ENCODE assay signal across 8 cellular contexts in the genomic region with DNA sequence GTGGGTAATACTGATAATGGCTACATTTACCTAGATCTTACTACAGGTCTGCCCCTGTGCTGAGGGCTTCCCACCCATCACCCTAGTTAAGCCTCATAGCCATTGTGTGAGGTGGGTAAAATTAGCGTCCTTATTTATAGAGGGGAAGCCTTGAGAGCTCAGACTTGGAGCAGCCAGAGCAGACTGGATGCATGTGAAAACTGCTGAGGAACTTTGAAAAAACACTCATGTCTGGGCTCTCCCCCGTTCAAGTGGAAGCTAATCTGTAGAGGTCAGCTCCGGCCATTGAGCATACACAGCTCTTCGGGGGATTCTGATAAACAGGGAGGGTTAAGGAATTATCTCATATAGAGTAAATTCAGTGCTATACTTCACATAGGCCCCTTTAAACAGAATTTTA.
"Had no signal": no experiment of that assay in that cellular context is flagged by ENCODE, and none has a peak within 500 bp of the region (broad histone marks: within the 10 kb centered on the region; RNA-seq: fewer than 3 reads in every experiment).

No MANE protein-coding gene starts in this region.

- H2AFZ ChIP-seq: GM23248 had no signal

- H3K36me3 ChIP-seq: HAP-1 had no signal

- H3K9me3 ChIP-seq: HAP-1 had no signal

- H3K9ac ChIP-seq: GM23248 had no signal

- H3K4me3 ChIP-seq: GM23248, GM23338, HAP-1 had no signal

- DNase-seq: GM23248, GOT3, H7, H9, HCEC 1CT, HFFc6 had no signal

- H3K4me2 ChIP-seq: GM23338 had no signal

- H3K4me1 ChIP-seq: HAP-1 had no signal

- H3K27ac ChIP-seq: GM23248 had no signal
